In the genomic region with DNA sequence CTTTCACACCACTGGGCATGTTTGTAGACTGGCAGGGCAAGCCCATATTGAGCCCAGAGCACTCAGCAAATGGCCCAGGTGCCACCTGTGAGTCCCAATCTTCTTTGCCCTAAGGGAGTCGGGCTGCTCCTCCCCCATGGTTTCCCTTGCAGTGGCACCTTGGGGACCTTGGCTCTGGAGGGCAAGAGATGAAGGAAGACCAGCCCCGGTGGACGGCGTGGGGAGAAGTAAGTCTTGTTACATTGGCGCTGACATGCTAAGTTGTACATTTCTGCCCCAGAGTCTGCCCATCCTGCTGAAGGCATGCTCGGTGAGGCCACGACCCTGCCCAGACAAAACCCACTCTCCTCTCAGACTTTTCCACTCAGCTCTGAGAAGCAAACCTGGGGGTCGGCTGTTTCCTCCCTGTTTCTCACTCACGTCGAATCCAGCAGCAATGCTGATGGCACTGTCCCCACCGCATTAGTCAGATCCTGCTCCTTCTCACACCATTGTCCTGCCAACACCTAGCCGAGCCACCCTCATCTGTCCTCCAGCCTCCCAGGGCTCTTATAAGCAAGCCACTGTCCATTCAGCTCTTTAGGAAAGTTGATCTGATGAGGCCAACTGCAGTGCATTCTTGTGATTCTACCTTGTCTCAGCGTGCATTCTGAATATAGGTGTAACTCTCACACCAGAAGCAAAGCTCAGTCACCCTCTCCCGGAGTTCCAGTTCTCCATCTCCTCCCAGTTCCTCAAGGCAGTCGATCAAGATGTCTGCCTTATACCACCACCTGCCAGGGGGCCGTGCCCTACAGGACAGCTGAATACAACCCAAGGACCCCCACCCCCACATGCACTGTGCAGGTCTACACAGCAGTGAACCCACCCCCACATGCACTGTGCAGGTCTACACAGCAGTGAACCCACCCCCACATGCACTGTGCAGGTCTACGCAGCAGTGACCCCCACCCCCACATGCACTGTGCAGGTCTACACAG, we compare ENCODE assay signal across 20 cellular contexts.
DNase-seq lines count a peak whose midpoint lies in the region; ATAC-seq, FAIRE-seq and TF ChIP-seq lines count a peak whose summit lies in the region.
"Had no signal": no experiment of that assay in that cellular context is flagged by ENCODE, and none has a peak within 500 bp of the region (broad histone marks: within the 10 kb centered on the region; RNA-seq: fewer than 3 reads in every experiment).

No MANE protein-coding gene starts in this region.

- H3K4me2 ChIP-seq in HepG2 (ENCODE audit: low read depth, low read length), result no peak overlapping the region
- no peak overlapping the region for H3K4me2 ChIP-seq in neural progenitor cell

- no peak for TF ChIP-seq POLR2A in right lobe of liver (IDR thresholded peaks at IDR 0.05)
- TF ChIP-seq POLR2A in HepG2 (IDR thresholded peaks at IDR 0.05; ENCODE audit: insufficient read depth in 1 of 2, low read depth in 2 of 2, low read length in 2 of 2), result no peak
- no peak for TF ChIP-seq POLR2A in sigmoid colon (IDR thresholded peaks at IDR 0.05)

- no peak overlapping the region for H3K9ac ChIP-seq in HepG2 (ENCODE audit: insufficient read depth, low read depth, low read length)
- no peak overlapping the region for H3K9ac ChIP-seq in endodermal cell (ENCODE audit: extremely low read depth, low read length, poor library complexity, severe bottlenecking)
- H3K9ac ChIP-seq in neural progenitor cell, result no peak overlapping the region

- no peak for TF ChIP-seq RAD21 in HepG2 (CRISPR knock-in tag; IDR thresholded peaks at IDR 0.05)

- H3K79me2 ChIP-seq in HepG2 (ENCODE audit: insufficient read depth, low read length) (no peaks in the 10 kb centered on the region), neural progenitor cell (ENCODE audit: low read depth) (no peaks in the 10 kb centered on the region)

- H3K4me3 ChIP-seq in right lobe of liver (no peak overlapping the region), HepG2 (replicated peaks in 1 of 3; ENCODE audit: insufficient read depth in 1 of 3, low read depth in 2 of 3, low read length in 3 of 3) (no peak overlapping the region), endodermal cell (ENCODE audit: low read length) (no peak overlapping the region), sigmoid colon (no peak overlapping the region), upper lobe of right lung (no peak overlapping the region), neural progenitor cell (no peak overlapping the region)
- H3K4me3 ChIP-seq: HAP-1 had no signal

- H3K36me3 ChIP-seq in right lobe of liver, result no peaks in the 10 kb centered on the region
- no peaks in the 10 kb centered on the region for H3K36me3 ChIP-seq in HepG2 (replicated peaks in 1 of 2; ENCODE audit: control insufficient read depth in 1 of 2, insufficient read depth in 2 of 2, low read length in 2 of 2)
- H3K36me3 ChIP-seq in endodermal cell (ENCODE audit: control insufficient read depth, insufficient read depth, low read length), result no peaks in the 10 kb centered on the region
- no peaks in the 10 kb centered on the region for H3K36me3 ChIP-seq in sigmoid colon
- no peaks in the 10 kb centered on the region for H3K36me3 ChIP-seq in upper lobe of right lung
- no peaks in the 10 kb centered on the region for H3K36me3 ChIP-seq in neural progenitor cell
- H3K36me3 ChIP-seq: BE2C, HAP-1 had no signal

- in situ Hi-C loops in HepG2 (cut with HindIII; ENCODE audit: extremely low pct_ligation_motif_present, low pct_unique_long_range_greater_than_20kb), result loop anchor here (5.0 kb wide), 1 partner anchor 1972 kb away; no protein-coding TSS in a partner anchor

- WGBS in right lobe of liver (ENCODE audit: insufficient coverage, low coverage, low lambda C conversion rate, missing lambda C conversion rate), result 83% methylated on average over 11 of the region's 17 CpGs
- WGBS in HepG2 (ENCODE audit: low lambda C conversion rate), result 23% methylated on average over 13 of the region's 17 CpGs
- WGBS in endodermal cell (ENCODE audit: insufficient coverage in 1 of 2, insufficient read length in 1 of 2), 2 experiments, result 85 to 86% methylated on average over 12 to 16 of the region's 17 CpGs
- WGBS in sigmoid colon, 2 donors, result 87 to 90% methylated on average over 17 of the region's 17 CpGs

- no peak for FAIRE-seq in HepG2 (lab: Jason Lieb, UNC)
- FAIRE-seq: G401.6, GM12891 had no signal

- TF ChIP-seq CTCF in right lobe of liver (IDR thresholded peaks at IDR 0.05), result no peak
- TF ChIP-seq CTCF in HepG2 (CRISPR knock-in tag; IDR thresholded peaks at IDR 0.05), result no peak
- no peak for TF ChIP-seq CTCF in endodermal cell (conservative IDR thresholded peaks at IDR 0.05)
- TF ChIP-seq CTCF in sigmoid colon (IDR thresholded peaks at IDR 0.05), result no peak
- TF ChIP-seq CTCF in upper lobe of right lung (IDR thresholded peaks at IDR 0.05), result no peak
- no peak for TF ChIP-seq CTCF in neural progenitor cell (IDR thresholded peaks at IDR 0.05)

- POLR2A ChIA-PET in HepG2 (lab: Yijun Ruan, JAX), result no interaction called here

- H3K27me3 Mint-ChIP-seq in endodermal cell (ENCODE audit: insufficient read depth), result no peaks in the 10 kb centered on the region
- H3K27me3 Mint-ChIP-seq in neural progenitor cell (ENCODE audit: insufficient read depth, low read depth), result peaks cover 10% of the 10 kb centered on the region
- H3K27me3 Mint-ChIP-seq: CD4-positive, alpha-beta memory T cell had no signal

- H3K4me1 Mint-ChIP-seq in endodermal cell, result no peaks in the 10 kb centered on the region
- no peaks in the 10 kb centered on the region for H3K4me1 Mint-ChIP-seq in neural progenitor cell
- H3K4me1 Mint-ChIP-seq: CD4-positive, alpha-beta memory T cell had no signal

- no peak overlapping the region for H2AFZ ChIP-seq in HepG2 (ENCODE audit: low read length)
- H2AFZ ChIP-seq in neural progenitor cell (replicated peaks), result no peak overlapping the region

- no peak overlapping the region for H3K27ac ChIP-seq in right lobe of liver
- H3K27ac ChIP-seq in HepG2 (ENCODE audit: extremely low read length, insufficient read depth, low read length), result no peak overlapping the region
- no peak overlapping the region for H3K27ac ChIP-seq in endodermal cell (ENCODE audit: low read depth, low read length)
- H3K27ac ChIP-seq in sigmoid colon, result no peak overlapping the region
- no peak overlapping the region for H3K27ac ChIP-seq in upper lobe of right lung
- no peak overlapping the region for H3K27ac ChIP-seq in neural progenitor cell
- H3K27ac ChIP-seq: C4-2B, HL-60 had no signal

- peaks cover 0 to 4% of the 10 kb centered on the region in 2 donors for H3K27me3 ChIP-seq in right lobe of liver
- peaks cover 1 to 2% of the 10 kb centered on the region in 2 experiments; a peak in 2 of 5 replicates for H3K27me3 ChIP-seq in HepG2 (ENCODE audit: control insufficient read depth in 1 of 2, insufficient read depth in 2 of 2, low read length in 2 of 2)
- H3K27me3 ChIP-seq in endodermal cell (ENCODE audit: control insufficient read depth, insufficient read depth, low read length, poor library complexity, severe bottlenecking), result no peaks in the 10 kb centered on the region
- H3K27me3 ChIP-seq in sigmoid colon, result no peaks in the 10 kb centered on the region
- H3K27me3 ChIP-seq in upper lobe of right lung, result peaks cover 3% of the 10 kb centered on the region
- H3K27me3 ChIP-seq in neural progenitor cell, result no peaks in the 10 kb centered on the region
- H3K27me3 ChIP-seq: BE2C had no signal

- no peak overlapping the region for H3K4me3 Mint-ChIP-seq in endodermal cell
- H3K4me3 Mint-ChIP-seq in neural progenitor cell, result no peak overlapping the region

- no peaks in the 10 kb centered on the region for H4K20me1 ChIP-seq in HepG2 (ENCODE audit: insufficient read depth, low read length)
- no peaks in the 10 kb centered on the region for H4K20me1 ChIP-seq in neural progenitor cell (ENCODE audit: low read depth)

- intact Hi-C loops in right lobe of liver (cut with DNase I), result no loop called here
- intact Hi-C loops in HepG2 (cut with micrococcal nuclease; ENCODE audit: unreplicated experiment), result no loop called here
- intact Hi-C loops in sigmoid colon (cut with DNase I), result loop anchor here (10.0 kb wide), 1 partner anchor 65 kb away; no protein-coding TSS in a partner anchor
- intact Hi-C loops in upper lobe of right lung (cut with DNase I), result no loop called here

- no peaks in the 10 kb centered on the region for H3K9me3 ChIP-seq in right lobe of liver
- no peaks in the 10 kb centered on the region for H3K9me3 ChIP-seq in HepG2 (ENCODE audit: low read length)
- peaks cover 24% of the 10 kb centered on the region for H3K9me3 ChIP-seq in endodermal cell (ENCODE audit: control insufficient read depth, low read length)
- no peaks in the 10 kb centered on the region for H3K9me3 ChIP-seq in sigmoid colon
- no peaks in the 10 kb centered on the region for H3K9me3 ChIP-seq in upper lobe of right lung
- peaks cover 10% of the 10 kb centered on the region for H3K9me3 ChIP-seq in neural progenitor cell (ENCODE audit: low read depth)
- H3K9me3 ChIP-seq: BE2C, HAP-1 had no signal

- no peaks in the 10 kb centered on the region for H3F3A ChIP-seq in neural progenitor cell (ENCODE audit: low read depth)

- H3K9me3 Mint-ChIP-seq in endodermal cell, result peaks cover 90% of the 10 kb centered on the region
- H3K9me3 Mint-ChIP-seq in neural progenitor cell, result peaks cover 27% of the 10 kb centered on the region

- no peak for ATAC-seq in right lobe of liver
- ATAC-seq in HepG2, result no peak
- no peak for ATAC-seq in upper lobe of right lung
- ATAC-seq in HG02759 (IDR thresholded peaks at IDR 0.05; ENCODE audit: unreplicated experiment), result no peak
- no peak for ATAC-seq in GM21529 (IDR thresholded peaks at IDR 0.05; ENCODE audit: unreplicated experiment)

- no peaks in the 10 kb centered on the region for H3K36me3 Mint-ChIP-seq in endodermal cell (ENCODE audit: low read depth)
- no peaks in the 10 kb centered on the region for H3K36me3 Mint-ChIP-seq in neural progenitor cell
- H3K36me3 Mint-ChIP-seq: CD4-positive, alpha-beta memory T cell had no signal

- H3K27ac Mint-ChIP-seq in endodermal cell, result no peak overlapping the region
- no peak overlapping the region for H3K27ac Mint-ChIP-seq in neural progenitor cell

- DNase-seq in right lobe of liver, result peak in 2 of 3 donors; percentile 26 to 34
- no peak for DNase-seq in HepG2 (ENCODE audit: low spot score)
- peak; percentile 6 for DNase-seq in endodermal cell
- DNase-seq in sigmoid colon, result peak; percentile 57
- DNase-seq in upper lobe of right lung, result peak; percentile 51
- DNase-seq in neural progenitor cell (ENCODE audit: low spot score), result no peak
- DNase-seq: ACHN; BE2C; CD4-positive, alpha-beta memory T cell; DMS153; DMS79 treated with DMSO at 0.1 percent for 48 hours; EL; GOT3 had no signal

- H3K4me1 ChIP-seq in right lobe of liver, result no peaks in the 10 kb centered on the region
- no peaks in the 10 kb centered on the region for H3K4me1 ChIP-seq in HepG2 (ENCODE audit: insufficient read depth, low read length)
- H3K4me1 ChIP-seq in endodermal cell (ENCODE audit: control insufficient read depth, insufficient read depth, low read length), result no peaks in the 10 kb centered on the region
- H3K4me1 ChIP-seq in sigmoid colon, result no peaks in the 10 kb centered on the region
- H3K4me1 ChIP-seq in upper lobe of right lung, result no peaks in the 10 kb centered on the region
- H3K4me1 ChIP-seq in neural progenitor cell, result no peaks in the 10 kb centered on the region
- H3K4me1 ChIP-seq: BE2C, HAP-1 had no signal

- BruUV-seq in HepG2 (replicated peaks; lab: Mats Ljungman, UMichigan), result no TSS peak

- CTCF ChIA-PET in HepG2 (lab: Yijun Ruan, JAX; ENCODE audit: low intra/inter-chr PET ratio, low total read pairs), result no interaction called here

- TF ChIP-seq EP300 in HepG2 (IDR thresholded peaks at IDR 0.05; ENCODE audit: low read depth in 2 of 2, low read length in 2 of 2) (no peak), HepG2 (CRISPR knock-in tag; IDR thresholded peaks at IDR 0.05; ENCODE audit: borderline replicate concordance) (no peak), sigmoid colon (IDR thresholded peaks at IDR 0.05) (no peak)

Comparison
In these comparisons a context has a peak if more than half of its experiments do, and no peak if none do; other contexts are left out.
1. DNase-seq: peak in right lobe of liver (2 of 3), endodermal cell (single experiment), sigmoid colon (single experiment) and upper lobe of right lung (single experiment); none in HepG2 (single experiment) and neural progenitor cell (single experiment).